In the genomic region with DNA sequence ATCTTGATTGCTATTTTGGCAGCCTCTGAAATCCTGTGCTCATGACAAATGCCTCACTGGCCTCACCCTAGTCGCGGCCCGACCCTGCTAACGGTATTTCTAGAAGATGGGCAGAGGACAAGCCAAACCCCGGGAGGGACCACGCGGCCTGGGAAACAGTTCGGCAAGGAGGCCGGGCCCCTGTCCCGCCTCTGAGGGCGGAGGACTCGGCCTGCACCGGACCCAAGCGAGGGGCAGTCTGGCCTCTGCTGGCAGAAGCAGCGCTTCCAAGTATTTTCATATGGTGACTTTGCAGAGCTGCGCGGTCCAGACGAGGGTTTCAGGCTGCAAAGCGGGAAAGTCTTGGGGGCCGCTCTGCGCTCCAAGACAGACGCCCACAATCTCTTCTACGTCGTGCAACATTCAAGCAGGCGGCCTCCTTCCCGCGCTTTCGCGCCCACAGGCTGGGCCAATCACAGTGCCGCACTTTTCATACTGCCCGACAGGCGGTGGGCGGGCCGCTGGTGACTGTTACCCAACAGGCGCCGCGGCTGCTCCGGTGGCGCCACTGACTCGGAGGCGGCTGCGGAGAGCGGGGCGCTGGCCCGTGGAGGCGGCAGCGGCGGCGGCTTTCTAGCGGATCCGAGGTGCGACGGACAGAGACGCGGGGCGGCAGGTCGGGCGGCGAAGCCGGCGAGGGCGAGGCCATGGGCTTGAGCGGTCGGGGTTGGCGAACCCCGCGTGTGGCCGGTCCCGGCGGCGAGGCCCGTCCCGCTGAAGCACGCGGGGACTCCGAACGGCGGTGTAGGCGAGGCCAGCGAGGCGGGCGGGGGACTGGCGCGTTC, we compare ENCODE assay signal across 2 cellular contexts.
TF ChIP-seq lines count a peak whose summit lies in the region.

A gene with protein sequence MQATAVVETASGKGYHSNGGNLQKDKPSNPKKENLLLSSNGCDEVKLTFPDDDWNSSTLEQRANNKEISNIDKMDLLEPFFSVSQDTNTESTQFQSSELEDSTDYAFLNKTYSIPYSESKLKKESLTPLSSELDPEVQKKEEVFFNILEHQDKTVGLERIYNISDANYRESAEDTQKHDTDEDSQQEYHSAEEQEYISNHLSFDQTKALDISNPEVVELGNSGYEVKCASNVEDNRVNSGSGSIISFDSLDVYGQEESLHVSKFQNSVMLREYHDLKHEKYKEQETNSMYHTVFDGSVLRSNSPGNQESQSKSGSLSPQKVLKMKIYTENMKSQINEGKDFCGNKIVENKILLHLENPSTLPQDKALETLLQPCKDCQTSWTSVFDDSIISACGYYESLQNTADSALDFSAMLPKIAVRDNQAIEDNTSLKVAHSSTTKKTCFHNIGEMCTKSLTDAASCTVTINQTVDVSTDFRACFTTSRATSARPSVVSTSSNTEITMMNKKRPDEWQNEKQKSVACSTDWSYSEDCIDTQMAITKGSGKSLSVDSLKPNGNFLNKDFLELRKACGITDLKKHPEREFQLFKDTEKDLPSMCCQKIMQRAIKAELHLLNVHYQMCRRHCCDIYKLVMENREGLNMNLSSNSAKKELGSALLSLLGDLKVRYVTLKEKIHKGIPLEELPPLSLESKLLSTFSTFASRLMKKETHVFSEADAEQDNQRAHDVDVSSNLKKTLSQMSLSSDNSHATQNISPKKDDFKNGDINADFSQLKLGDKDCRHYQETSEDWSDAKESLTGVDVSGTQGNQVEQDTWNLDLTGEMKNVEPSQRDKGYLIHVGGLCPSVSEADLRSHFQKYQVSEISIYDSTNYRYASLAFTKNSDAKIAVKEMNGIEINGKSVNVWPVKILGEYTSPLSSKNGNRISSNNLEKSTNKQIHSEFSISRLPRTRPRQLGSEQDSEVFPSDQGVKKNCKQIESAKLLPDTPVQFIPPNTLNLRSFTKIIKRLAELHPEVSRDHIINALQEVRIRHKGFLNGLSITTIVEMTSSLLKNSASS (plus strand): TSS at position 544 of the 824 bp plus-strand sequence. CDS start 14,831 bp downstream, outside the sequence.

TF ChIP-seq in GM23338, 12 proteins besides CTCF, POLR2A, EP300 and RAD21:
- TF ChIP-seq POLR2AphosphoS5 (IDR thresholded peaks at IDR 0.05; ENCODE audit: low read depth), result no peak
- no peak for TF ChIP-seq ZNF331 (CRISPR knock-in tag; IDR thresholded peaks at IDR 0.05; ENCODE audit: low read depth)
- no peak for TF ChIP-seq ZNF114 (CRISPR knock-in tag; IDR thresholded peaks at IDR 0.05)
- TF ChIP-seq JUNB (IDR thresholded peaks at IDR 0.05; ENCODE audit: unreplicated experiment), result no peak

TF ChIP-seq in K562, 482 proteins besides CTCF, POLR2A, EP300 and RAD21:
- no peak for TF ChIP-seq SMARCE1 (IDR thresholded peaks at IDR 0.05)
- TF ChIP-seq, protein P1, sequence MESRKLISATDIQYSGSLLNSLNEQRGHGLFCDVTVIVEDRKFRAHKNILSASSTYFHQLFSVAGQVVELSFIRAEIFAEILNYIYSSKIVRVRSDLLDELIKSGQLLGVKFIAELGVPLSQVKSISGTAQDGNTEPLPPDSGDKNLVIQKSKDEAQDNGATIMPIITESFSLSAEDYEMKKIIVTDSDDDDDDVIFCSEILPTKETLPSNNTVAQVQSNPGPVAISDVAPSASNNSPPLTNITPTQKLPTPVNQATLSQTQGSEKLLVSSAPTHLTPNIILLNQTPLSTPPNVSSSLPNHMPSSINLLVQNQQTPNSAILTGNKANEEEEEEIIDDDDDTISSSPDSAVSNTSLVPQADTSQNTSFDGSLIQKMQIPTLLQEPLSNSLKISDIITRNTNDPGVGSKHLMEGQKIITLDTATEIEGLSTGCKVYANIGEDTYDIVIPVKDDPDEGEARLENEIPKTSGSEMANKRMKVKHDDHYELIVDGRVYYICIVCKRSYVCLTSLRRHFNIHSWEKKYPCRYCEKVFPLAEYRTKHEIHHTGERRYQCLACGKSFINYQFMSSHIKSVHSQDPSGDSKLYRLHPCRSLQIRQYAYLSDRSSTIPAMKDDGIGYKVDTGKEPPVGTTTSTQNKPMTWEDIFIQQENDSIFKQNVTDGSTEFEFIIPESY (CRISPR knock-in tag; IDR thresholded peaks at IDR 0.05), result peak; percentile 24; the same call in 1 of the 2 replicates
